Comparison of ENCODE assay signal across 38 cellular contexts in genomic region chr20:6048391-6048790, GRCh38. TPM values are rescaled to one million over a fixed set of nuclear protein-coding genes. Genes with fewer than 3 reads are reported as not detected.
"Had no signal": no experiment of that assay in that cellular context is flagged by ENCODE, and none has a peak within 500 bp of the region (broad histone marks: within the 10 kb centered on the region; RNA-seq: fewer than 3 reads in every experiment).

No MANE protein-coding gene starts in this region.

- FAIRE-seq: astrocyte, TTC549 had no signal

- H3K9me3 Mint-ChIP-seq: activated B cell treated with CpG ODN at 0.5 μM for 24 hours; activated CD4-positive, alpha-beta memory T cell treated with anti-CD3 and anti-CD28 coated beads for 36 hours; activated CD4-positive, alpha-beta T cell treated with anti-CD3 and anti-CD28 coated beads, Interleukin-2, amount 10 ng/mL, durations not matched to agents 24 days and 14 days; activated CD8-positive, alpha-beta T cell treated with anti-CD3 and anti-CD28 coated beads for 36 hours; activated naive CD4-positive, alpha-beta T cell treated with anti-CD3 and anti-CD28 coated beads for 36 hours; activated naive CD4-positive, alpha-beta T cell treated with anti-CD3 and anti-CD28 coated beads, Interleukin-2, amount 50 U/mL, for 72 hours; activated naive CD8-positive, alpha-beta T cell treated with anti-CD3 and anti-CD28 coated beads for 36 hours; activated T-cell treated with anti-CD3 and anti-CD28 coated beads, Interleukin-2, amount 50 U/mL, for 4 hours; activated T-cell treated with anti-CD3 and anti-CD28 coated beads, Interleukin-2, amount 50 U/mL, for 72 hours; activated T-helper 1 cell treated with anti-CD3 and anti-CD28 coated beads, Interleukin-12 subunit alpha, Interleukin-12 subunit beta, Interleukin-2, Interleukin-4 antibody, amounts not matched to agents 30 ng/mL and 10 ng/mL and 1 ng/mL, durations not matched to agents 14 hours and 24 hours and 36 hours; activated T-helper 17 cell treated with anti-CD3 and anti-CD28 coated beads, Interleukin-2, amount 50 U/mL, for 72 hours; T-helper 1 cell treated with Interleukin-12 subunit alpha and Interleukin-12 subunit beta and Interleukin-4 antibody, amounts not matched to agents 30 μg/mL and 1 μg/mL, for 36 hours; T-helper 2 cell treated with Interferon-gamma antibody and Interleukin-4, amounts not matched to agents 5 μg/mL and 100 μg/mL, for 36 hours had no signal

- H3K4me3 Mint-ChIP-seq: activated B cell treated with CpG ODN at 0.5 μM for 24 hours; activated CD4-positive, alpha-beta memory T cell treated with anti-CD3 and anti-CD28 coated beads for 36 hours; activated CD4-positive, alpha-beta T cell treated with anti-CD3 and anti-CD28 coated beads, Interleukin-2, amount 10 ng/mL, durations not matched to agents 24 days and 14 days; activated CD8-positive, alpha-beta T cell treated with anti-CD3 and anti-CD28 coated beads for 36 hours; activated naive CD4-positive, alpha-beta T cell treated with anti-CD3 and anti-CD28 coated beads for 36 hours; activated naive CD8-positive, alpha-beta T cell treated with anti-CD3 and anti-CD28 coated beads for 36 hours; activated T-cell treated with anti-CD3 and anti-CD28 coated beads, Interleukin-2, amount 50 U/mL, for 4 hours; activated T-cell treated with anti-CD3 and anti-CD28 coated beads, Interleukin-2, amount 50 U/mL, for 72 hours; activated T-helper 1 cell treated with anti-CD3 and anti-CD28 coated beads, Interleukin-12 subunit alpha, Interleukin-12 subunit beta, Interleukin-2, Interleukin-4 antibody, amounts not matched to agents 30 ng/mL and 10 ng/mL and 1 ng/mL, durations not matched to agents 14 hours and 24 hours and 36 hours; activated T-helper 17 cell treated with anti-CD3 and anti-CD28 coated beads, Interleukin-2, amount 50 U/mL, for 72 hours; T-helper 1 cell treated with Interleukin-12 subunit alpha and Interleukin-12 subunit beta and Interleukin-4 antibody, amounts not matched to agents 30 μg/mL and 1 μg/mL, for 36 hours; T-helper 2 cell treated with Interferon-gamma antibody and Interleukin-4, amounts not matched to agents 5 μg/mL and 100 μg/mL, for 36 hours had no signal

- H3K27ac Mint-ChIP-seq: activated B cell treated with CpG ODN at 0.5 μM for 24 hours; activated CD4-positive, alpha-beta memory T cell treated with anti-CD3 and anti-CD28 coated beads for 36 hours; activated CD4-positive, alpha-beta T cell treated with anti-CD3 and anti-CD28 coated beads, Interleukin-2, amount 10 ng/mL, durations not matched to agents 24 days and 14 days; activated CD8-positive, alpha-beta T cell treated with anti-CD3 and anti-CD28 coated beads for 36 hours; activated naive CD4-positive, alpha-beta T cell treated with anti-CD3 and anti-CD28 coated beads for 36 hours; activated naive CD4-positive, alpha-beta T cell treated with anti-CD3 and anti-CD28 coated beads, Interleukin-2, amount 50 U/mL, for 72 hours; activated naive CD8-positive, alpha-beta T cell treated with anti-CD3 and anti-CD28 coated beads for 36 hours; activated T-cell treated with anti-CD3 and anti-CD28 coated beads, Interleukin-2, amount 50 U/mL, for 72 hours; activated T-helper 1 cell treated with anti-CD3 and anti-CD28 coated beads, Interleukin-12 subunit alpha, Interleukin-12 subunit beta, Interleukin-2, Interleukin-4 antibody, amounts not matched to agents 30 ng/mL and 10 ng/mL and 1 ng/mL, durations not matched to agents 14 hours and 24 hours and 36 hours; activated T-helper 17 cell treated with anti-CD3 and anti-CD28 coated beads, Interleukin-2, amount 50 U/mL, for 72 hours; T-helper 1 cell treated with Interleukin-12 subunit alpha and Interleukin-12 subunit beta and Interleukin-4 antibody, amounts not matched to agents 30 μg/mL and 1 μg/mL, for 36 hours; T-helper 2 cell treated with Interferon-gamma antibody and Interleukin-4, amounts not matched to agents 5 μg/mL and 100 μg/mL, for 36 hours had no signal

- H3K9me3 ChIP-seq: adrenal gland, body of pancreas, breast epithelium had no signal

- DNase-seq: activated B cell treated with CpG ODN at 0.5 μM for 24 hours; activated CD4-positive, alpha-beta memory T cell treated with anti-CD3 and anti-CD28 coated beads for 36 hours; activated CD4-positive, alpha-beta T cell treated with anti-CD3 and anti-CD28 coated beads for 4 hours; activated CD4-positive, alpha-beta T cell treated with anti-CD3 and anti-CD28 coated beads, Interleukin-2, amount 10 ng/mL, durations not matched to agents 24 days and 14 days; activated CD4-positive, alpha-beta T cell treated with anti-CD3 and anti-CD28 coated beads, Interleukin-2, amount 50 U/mL, for 1 hour; activated CD4-positive, alpha-beta T cell treated with anti-CD3 and anti-CD28 coated beads, Interleukin-2, amount 50 U/mL, for 4 hours; activated CD4-positive, CD25-positive, alpha-beta regulatory T cell treated with anti-CD3 and anti-CD28 coated beads, Interleukin-2, amount 50 U/mL, for 72 hours; activated CD8-positive, alpha-beta memory T cell treated with anti-CD3 and anti-CD28 coated beads, Interleukin-2, amount 50 U/mL, for 4 hours; activated CD8-positive, alpha-beta T cell treated with anti-CD3 and anti-CD28 coated beads for 36 hours; activated effector memory CD4-positive, alpha-beta T cell treated with anti-CD3 and anti-CD28 coated beads, Interleukin-2, amount 50 U/mL, for 16 hours; activated gamma-delta T cell treated with Interleukin-2 at 50 U/mL for 16 hours; activated naive CD4-positive, alpha-beta T cell; activated naive CD4-positive, alpha-beta T cell treated with anti-CD3 and anti-CD28 coated beads for 36 hours; activated naive CD4-positive, alpha-beta T cell treated with anti-CD3 and anti-CD28 coated beads, Interleukin-2, amount 50 U/mL, for 16 hours; activated naive CD8-positive, alpha-beta T cell treated with anti-CD3 and anti-CD28 coated beads for 36 hours; activated T-cell treated with anti-CD3 and anti-CD28 coated beads for 4 hours; activated T-cell treated with anti-CD3 and anti-CD28 coated beads, Interleukin-2, amount 50 U/mL, for 1 hour; activated T-cell treated with anti-CD3 and anti-CD28 coated beads, Interleukin-2, amount 50 U/mL, for 4 hours; activated T-cell treated with anti-CD3 and anti-CD28 coated beads, Interleukin-2, amount 50 U/mL, for 72 hours; amniotic stem cell; aorta; body of pancreas; brain microvascular endothelial cell; caudate nucleus; T-helper 1 cell; T-helper 2 cell; T-helper 9 cell had no signal

- ATAC-seq: activated CD8-positive, alpha-beta T cell treated with anti-CD3 and anti-CD28 coated beads for 36 hours; activated naive CD4-positive, alpha-beta T cell treated with anti-CD3 and anti-CD28 coated beads, Interleukin-2, amount 50 U/mL, for 72 hours; activated T-cell treated with anti-CD3 and anti-CD28 coated beads, Interleukin-2, amount 50 U/mL, for 4 hours; activated T-cell treated with anti-CD3 and anti-CD28 coated beads, Interleukin-2, amount 50 U/mL, for 72 hours; activated T-helper 17 cell treated with anti-CD3 and anti-CD28 coated beads, Interleukin-2, amount 50 U/mL, for 72 hours; body of pancreas had no signal

- H3K27ac ChIP-seq: adrenal gland, body of pancreas, brain microvascular endothelial cell, breast epithelium, VCaP had no signal

- H3K27me3 ChIP-seq: body of pancreas had no signal

- H3K4me1 ChIP-seq: breast epithelium had no signal

- H3K4me1 Mint-ChIP-seq: activated CD4-positive, alpha-beta T cell treated with anti-CD3 and anti-CD28 coated beads, Interleukin-2, amount 10 ng/mL, durations not matched to agents 24 days and 14 days; activated T-helper 17 cell treated with anti-CD3 and anti-CD28 coated beads, Interleukin-2, amount 50 U/mL, for 72 hours had no signal

- H3K4me3 ChIP-seq: adrenal gland, body of pancreas, breast epithelium had no signal

- H3K36me3 ChIP-seq: adrenal gland, brain microvascular endothelial cell, breast epithelium had no signal

- H3K36me3 Mint-ChIP-seq: activated naive CD4-positive, alpha-beta T cell treated with anti-CD3 and anti-CD28 coated beads, Interleukin-2, amount 50 U/mL, for 72 hours had no signal

RNA-seq across cellular contexts. Expression of gene LRRN4, which starts 5.5 kb away (rescaled TPM):
- total RNA-seq: activated B cell treated with CpG ODN at 0.5 μM for 24 hours; activated CD4-positive, alpha-beta memory T cell treated with anti-CD3 and anti-CD28 coated beads for 36 hours; activated CD4-positive, alpha-beta T cell treated with anti-CD3 and anti-CD28 coated beads, Interleukin-2, amount 10 ng/mL, durations not matched to agents 24 days and 14 days; activated CD8-positive, alpha-beta memory T cell treated with anti-CD3 and anti-CD28 coated beads for 36 hours; activated CD8-positive, alpha-beta T cell treated with anti-CD3 and anti-CD28 coated beads for 36 hours; activated naive CD4-positive, alpha-beta T cell treated with anti-CD3 and anti-CD28 coated beads for 36 hours; activated naive CD4-positive, alpha-beta T cell treated with anti-CD3 and anti-CD28 coated beads, Interleukin-2, amount 50 U/mL, for 72 hours; activated naive CD8-positive, alpha-beta T cell treated with anti-CD3 and anti-CD28 coated beads for 36 hours; activated T-cell treated with anti-CD3 and anti-CD28 coated beads, Interleukin-2, amount 50 U/mL, for 72 hours; activated T-helper 1 cell treated with anti-CD3 and anti-CD28 coated beads, Interleukin-12 subunit alpha, Interleukin-12 subunit beta, Interleukin-2, Interleukin-4 antibody, amounts not matched to agents 30 ng/mL and 10 ng/mL and 1 ng/mL, durations not matched to agents 14 hours and 24 hours and 36 hours; activated T-helper 17 cell treated with anti-CD3 and anti-CD28 coated beads, Interleukin-2, amount 50 U/mL, for 72 hours had no signal
- polyA plus RNA-seq: aorta had no signal
